ENCODE assay signal across 14 cellular contexts in genomic region chr6:13446371-13446770, GRCh38. TPM values are rescaled to one million over a fixed set of nuclear protein-coding genes. Genes with fewer than 3 reads are reported as not detected.
DNase-seq lines count a peak whose midpoint lies in the region; ATAC-seq, FAIRE-seq and TF ChIP-seq lines count a peak whose summit lies in the region.
"Had no signal": no experiment of that assay in that cellular context is flagged by ENCODE, and none has a peak within 500 bp of the region (broad histone marks: within the 10 kb centered on the region; RNA-seq: fewer than 3 reads in every experiment).

No MANE protein-coding gene starts in this region.

- no peak overlapping the region for H4K91ac ChIP-seq in H9 (ENCODE audit: insufficient read length, low read depth, low read length)

- H3K9me3 ChIP-seq in H9 (ENCODE audit: control insufficient read depth, low read depth, low read length) (no peaks in the 10 kb centered on the region), GM12878 (replicated peaks; ENCODE audit: control insufficient read depth, insufficient read depth, low read length) (peaks cover 5% of the 10 kb centered on the region; the same call in 1 of the 3 replicates), right cardiac atrium (ENCODE audit: control insufficient read depth, low read length) (no peaks in the 10 kb centered on the region), spleen (no peaks in the 10 kb centered on the region)

- H3K4me3 Mint-ChIP-seq in H9 = no peak overlapping the region
- H3K4me3 Mint-ChIP-seq: activated naive CD4-positive, alpha-beta T cell treated with anti-CD3 and anti-CD28 coated beads, Interleukin-2, amount 50 U/mL, for 24 hours had no signal

- DNase-seq in H9 (no peak), GM12878 (ENCODE audit: low read depth, low spot score) (no peak), right cardiac atrium (peak in 1 of 3 donors; percentile 64), spleen (no peak), GOT3 (lab: John Stamatoyannopoulos, UW) (no peak), frontal cortex (ENCODE audit: low spot score in 2 of 2) (no peak), NCI-H2171 treated with DMSO at 0.1 percent for 48 hours (lab: John Stamatoyannopoulos, UW) (no peak)
- DNase-seq: activated CD4-positive, CD25-positive, alpha-beta regulatory T cell; glutamatergic neuron; IMR-90; kidney; stimulated activated CD4-positive, alpha-beta T cell treated with anti-CD3 and anti-CD28 coated beads, Interleukin-2, amount 100 ng/mL, for 48 hours had no signal

- no peak overlapping the region for H3K23ac ChIP-seq in H9 (ENCODE audit: insufficient read length, low read depth, low read length)

- no peak overlapping the region for H3K4me2 ChIP-seq in H9 (ENCODE audit: insufficient read depth, insufficient read length, low read length)
- no peak overlapping the region for H3K4me2 ChIP-seq in GM12878 (ENCODE audit: control insufficient read depth, insufficient read depth)

- H3K79me2 ChIP-seq in H9 (ENCODE audit: insufficient read depth, low read length) = peaks cover 3% of the 10 kb centered on the region; the same call in 1 of the 2 replicates
- H3K79me2 ChIP-seq in GM12878 (ENCODE audit: control insufficient read depth, insufficient read depth, low read length) = peaks cover 26% of the 10 kb centered on the region

- no peak overlapping the region for H3K4ac ChIP-seq in H9 (ENCODE audit: low read depth, low read length)

- FAIRE-seq in GM12878 (lab: Jason Lieb, UNC) (no peak), frontal cortex (lab: Jason Lieb, UNC) (no peak)
- FAIRE-seq: kidney had no signal

- H3K9me3 Mint-ChIP-seq in H9 = peaks cover 5 to 6% of the 10 kb centered on the region in 2 experiments; a peak in 3 of 5 replicates
- H3K9me3 Mint-ChIP-seq: activated naive CD4-positive, alpha-beta T cell treated with anti-CD3 and anti-CD28 coated beads, Interleukin-2, amount 50 U/mL, for 24 hours had no signal

- H2AFZ ChIP-seq in H9 (ENCODE audit: low read length) = no peak overlapping the region
- no peak overlapping the region for H2AFZ ChIP-seq in GM12878 (ENCODE audit: control insufficient read depth, low read depth, low read length)

- no peak overlapping the region for H3K27ac ChIP-seq in H9 (ENCODE audit: insufficient read length, low read depth, low read length)
- H3K27ac ChIP-seq in GM12878 (ENCODE audit: control insufficient read depth, insufficient read depth) = no peak overlapping the region
- peak overlapping the region; percentile 91 for H3K27ac ChIP-seq in right cardiac atrium (ENCODE audit: low read length)
- H3K27ac ChIP-seq in spleen = peak overlapping the region in 5 of 8 donors; percentile 15 to 88 (median 78)

- no peak overlapping the region for H3K56ac ChIP-seq in H9 (ENCODE audit: insufficient read length, low read depth, low read length)

- no peak overlapping the region for H4K8ac ChIP-seq in H9 (replicated peaks; ENCODE audit: insufficient read length, low read depth, low read length)

- H2BK5ac ChIP-seq in H9 (ENCODE audit: insufficient read length, low read length) = no peak overlapping the region

- H3K27me3 Mint-ChIP-seq in H9 (ENCODE audit: low read depth) = peaks cover 1% of the 10 kb centered on the region; the same call in 1 of the 2 replicates
- H3K27me3 Mint-ChIP-seq: activated naive CD4-positive, alpha-beta T cell treated with anti-CD3 and anti-CD28 coated beads, Interleukin-2, amount 50 U/mL, for 24 hours had no signal

- RAD21 ChIA-PET in GM12878 (lab: Charles Lee; ENCODE audit: unreplicated experiment) = interaction anchor here (1.3 to 1.7 kb wide), 4 partner anchors 8 to 19 kb away, joined by 3 to 11 read pairs (median 4); no protein-coding TSS in a partner anchor

- H3K36me3 Mint-ChIP-seq in H9 (ENCODE audit: insufficient read depth in 1 of 3, low read depth in 3 of 3) = peaks cover 4 to 7% (median 5%) of the 10 kb centered on the region in 3 experiments; a peak in 5 of 7 replicates

- no peak overlapping the region for H2BK12ac ChIP-seq in H9 (ENCODE audit: insufficient read length, low read depth, low read length)

- H3K36me3 ChIP-seq in GM12878 (ENCODE audit: control insufficient read depth in 2 of 2, insufficient read depth in 2 of 2, low read length in 1 of 2) (peaks cover 8 to 12% of the 10 kb centered on the region in 2 experiments), spleen (peaks cover 0 to 15% (median 7%) of the 10 kb centered on the region in 6 donors)

- ATAC-seq in GM12878 (peak; percentile 11; the same call in 1 of the 3 replicates), right cardiac atrium (peak; percentile 50 to 58), HG02623 (IDR thresholded peaks at IDR 0.05; ENCODE audit: unreplicated experiment) (no peak)

- no peak overlapping the region for H4K5ac ChIP-seq in H9 (ENCODE audit: insufficient read length, low read depth, low read length)

- H2BK120ac ChIP-seq in H9 (ENCODE audit: low read depth, low read length, poor library complexity, severe bottlenecking) = no peak overlapping the region

- no peak overlapping the region for H3K18ac ChIP-seq in H9 (ENCODE audit: insufficient read length, low read depth, low read length)

- peak overlapping the region in 2 of 3 experiments; percentile 29 to 54; a peak in 2 of 7 replicates for H3K27ac Mint-ChIP-seq in H9
- H3K27ac Mint-ChIP-seq: activated naive CD4-positive, alpha-beta T cell treated with anti-CD3 and anti-CD28 coated beads, Interleukin-2, amount 50 U/mL, for 24 hours had no signal

- H2AK5ac ChIP-seq in H9 (ENCODE audit: insufficient read length, low read length) = no peak overlapping the region

- in situ Hi-C loops in GM12878 (cut with MboI) = no loop called here

- no peaks in the 10 kb centered on the region for H3K27me3 ChIP-seq in H9 (ENCODE audit: insufficient read depth, low read length)
- no peaks in the 10 kb centered on the region for H3K27me3 ChIP-seq in GM12878 (replicated peaks in 1 of 2; ENCODE audit: control insufficient read depth in 2 of 2, insufficient read depth in 2 of 2, low read length in 1 of 2)
- no peaks in the 10 kb centered on the region for H3K27me3 ChIP-seq in right cardiac atrium (ENCODE audit: control insufficient read depth, insufficient read depth)
- no peaks in the 10 kb centered on the region for H3K27me3 ChIP-seq in spleen (replicated peaks in 1 of 7)

- TF ChIP-seq POLR2A in GM12878 (IDR thresholded peaks at IDR 0.05; ENCODE audit: low read depth, low read length) = no peak
- no peak for TF ChIP-seq POLR2A in spleen (IDR thresholded peaks at IDR 0.05)

- no peak overlapping the region for H2BK20ac ChIP-seq in H9 (ENCODE audit: low read depth, low read length, poor library complexity, severe bottlenecking)

- TF ChIP-seq RAD21 in GM12878 (IDR thresholded peaks at IDR 0.05; ENCODE audit: insufficient read depth, low read depth, low read length) = no peak

- peaks cover 14 to 17% of the 10 kb centered on the region in 2 experiments for H3K4me1 Mint-ChIP-seq in H9

- H3K14ac ChIP-seq in H9 (ENCODE audit: insufficient read depth, low read length) = no peak overlapping the region

- H3T11ph ChIP-seq in H9 (ENCODE audit: low read length) = no peak overlapping the region

- SMC1A ChIA-PET in GM12878 (lab: Charles Lee; ENCODE audit: uncharacterized antibody, unreplicated experiment) = interaction anchor here (1.4 to 7.4 kb wide), 3 partner anchors 15 to 40 kb away, joined by 3 to 56 read pairs (median 3); no protein-coding TSS in a partner anchor

- no peak overlapping the region for H2BK15ac ChIP-seq in H9 (ENCODE audit: low read depth, low read length)

- no peak overlapping the region for H3K4me3 ChIP-seq in GM12878
- H3K4me3 ChIP-seq in right cardiac atrium (ENCODE audit: low read length) = no peak overlapping the region
- H3K4me3 ChIP-seq in spleen = no peak overlapping the region

- no TSS peak for BruUV-seq in GM12878 (replicated peaks; lab: Mats Ljungman, UMichigan)

- intact Hi-C loops in GM12878 (cut with micrococcal nuclease; ENCODE audit: unreplicated experiment) (no loop called here), right cardiac atrium (cut with DNase I) (no loop called here), spleen (cut with DNase I; ENCODE audit: low total_unique reads) (no loop called here)

- TF ChIP-seq CTCF in H9 (conservative IDR thresholded peaks at IDR 0.05) (no peak), GM12878 (IDR thresholded peaks at IDR 0.05 in 2 of 3, conservative IDR thresholded peaks at IDR 0.05 in 1 of 3; ENCODE audit: control insufficient read depth in 2 of 3, extremely low read depth in 1 of 3, insufficient read depth in 1 of 3, low read depth in 3 of 3, low read length in 3 of 3) (no peak), spleen (IDR thresholded peaks at IDR 0.05 in 8 of 11, conservative IDR thresholded peaks at IDR 0.05 in 3 of 11) (no peak)

- H3K9ac ChIP-seq in H9 (ENCODE audit: extremely low read depth, insufficient read length, low read length) = no peak overlapping the region
- no peak overlapping the region; the same call in 1 of the 2 replicates for H3K9ac ChIP-seq in GM12878 (ENCODE audit: control insufficient read depth, insufficient read depth, low read length)

- no CpG with 5 or more reads among the region's 7 CpGs for WGBS in H9 (ENCODE audit: extremely low coverage, insufficient read length, low lambda C conversion rate)
- WGBS in GM12878 (ENCODE audit: insufficient coverage, insufficient replicate concordance, low lambda C conversion rate, missing lambda C conversion rate) = 95% methylated on average over 7 of the region's 7 CpGs
- WGBS in right cardiac atrium = 59% methylated on average over 7 of the region's 7 CpGs
- 72 to 91% (median 82%) methylated on average over 7 of the region's 7 CpGs for WGBS in spleen, 5 donors

- H3K4me1 ChIP-seq in H9 (ENCODE audit: insufficient read depth, low read length) (no peaks in the 10 kb centered on the region; the same call in 1 of the 2 replicates), GM12878 (ENCODE audit: control insufficient read depth, insufficient read depth, low read length) (peaks cover 14% of the 10 kb centered on the region), right cardiac atrium (ENCODE audit: control insufficient read depth, insufficient read depth, low read length) (peaks cover 34% of the 10 kb centered on the region), spleen (peaks cover 23 to 76% (median 55%) of the 10 kb centered on the region in 6 donors)

- H4K20me1 ChIP-seq in H9 (ENCODE audit: control insufficient read depth, insufficient read depth, insufficient read length) (no peaks in the 10 kb centered on the region), GM12878 (ENCODE audit: control insufficient read depth, insufficient read depth) (no peaks in the 10 kb centered on the region)

- POLR2A ChIA-PET in GM12878 (lab: Charles Lee) = interaction anchor here (1.2 to 2.1 kb wide), 2 partner anchors 10 to 11 kb away, joined by 3 to 6 read pairs; no protein-coding TSS in a partner anchor

- H3K23me2 ChIP-seq in H9 (ENCODE audit: insufficient read length, low read depth, low read length, poor library complexity, severe bottlenecking) = no peaks in the 10 kb centered on the region

- H3K79me1 ChIP-seq in H9 (ENCODE audit: insufficient read depth, low read depth, low read length, poor library complexity, severe bottlenecking) = no peaks in the 10 kb centered on the region

- no peak for TF ChIP-seq EP300 in GM12878 (IDR thresholded peaks at IDR 0.05; ENCODE audit: borderline replicate concordance in 1 of 2, control insufficient read depth in 1 of 2, low read depth in 2 of 2, low read length in 2 of 2)

- CTCF ChIA-PET in GM12878 (lab: Yijun Ruan, JAX) = interaction anchor here (2.0 kb wide), 1 partner anchor 8 kb away, joined by 9 read pairs; no protein-coding TSS in a partner anchor

RNA-seq across cellular contexts. Expression of gene GFOD1, which starts 41.0 kb away (rescaled TPM):
- total RNA-seq in H9 (2021) (6.1 TPM in 2 replicates), GM12878 (2014; rRNA removed) (16.3 and 16.8 TPM in 2 replicates), GM12878 (2014; rRNA removed; fragmentation: Illumina TruSeq; extraction: Trizol) (14.6 and 15.1 TPM in 2 replicates), GM12878 (2021) (18.0 and 20.6 TPM in 2 replicates), right cardiac atrium (10 to 100 TPM; 51.0 to 81.7 (median 54.7) TPM), spleen (10 to 100 TPM; 16.0 to 54.0 (median 37.4) TPM), frontal cortex (32.2 TPM)
- total RNA-seq in GM12878 (2013; cell fraction: nucleolus; rRNA removed) = 121 and 123 TPM in 2 replicates
- polyA plus RNA-seq in GM12878 (2011; ENCODE audit: low read depth) = 5.7 TPM
- polyA plus RNA-seq in GM12878 (2011; rRNA removed) (40.1 and 41.4 TPM in 2 replicates), GM12878 (2014; fragmentation: Illumina TruSeq; extraction: Trizol) (9.8 and 10.2 TPM in 2 replicates), GM12878 (2014; fragmentation: Nextera tagmentation; extraction: Ambion mirVana) (1 to 10 TPM; 6.5 to 7.9 TPM), GM12878 (2014; rRNA removed) (14.8 and 16.1 TPM in 2 replicates), GM12878 (2016; fragmentation: Nextera tagmentation; extraction: Ambion mirVana) (10 to 100 TPM; 16.9 to 22.8 TPM), right cardiac atrium (30.3 TPM), spleen (1 to 10 TPM; 3.4 to 8.2 (median 4.2) TPM)
- 32.8 and 36.8 TPM in 2 replicates for polyA plus RNA-seq in GM12878 (2011; cell fraction: cytosol; rRNA removed)
- 40.6 and 41.7 TPM in 2 replicates for polyA plus RNA-seq in GM12878 (2011; cell fraction: nucleus; rRNA removed)
- polyA plus RNA-seq in GM12878 (2012) = 8.8 and 11.5 TPM in 2 replicates
- polyA minus RNA-seq in GM12878 (2011; rRNA and poly(A)+ RNA removed) = 70.4 and 77.3 TPM in 2 replicates
- polyA minus RNA-seq in GM12878 (2011; cell fraction: cytosol; rRNA and poly(A)+ RNA removed) = 22.9 and 27.3 TPM in 2 replicates
- polyA minus RNA-seq in GM12878 (2011; cell fraction: nucleus; rRNA and poly(A)+ RNA removed) = 48.8 and 86.5 TPM in 2 replicates

Comparison
In these comparisons a context has a peak if more than half of its experiments do, and no peak if none do; other contexts are left out.
1. H3K27ac ChIP-seq: peak in right cardiac atrium (single experiment) and spleen (5 of 8); none in H9 (single experiment) and GM12878 (single experiment).